ENCODE assay signal across 13 cellular contexts in genomic region chr1:234541281-234541975, GRCh38.
A peak's percentile ranks its signal among the peaks of the same experiment; 100 is the strongest.
DNase-seq lines count a peak whose midpoint lies in the region; ATAC-seq and TF ChIP-seq lines count a peak whose summit lies in the region.
"Had no signal": no experiment of that assay in that cellular context is flagged by ENCODE, and none has a peak within 500 bp of the region (broad histone marks: within the 10 kb centered on the region; RNA-seq: fewer than 3 reads in every experiment).

No MANE protein-coding gene starts in this region.

- H3K27me3 Mint-ChIP-seq in CD4-positive, alpha-beta memory T cell: peaks cover 1 to 2% of the 10 kb centered on the region in 2 donors

- peaks cover 12% of the 10 kb centered on the region for H3F3A ChIP-seq in SK-N-SH (replicated peaks; ENCODE audit: insufficient read depth)

- no peaks in the 10 kb centered on the region for H3K27me3 ChIP-seq in SK-N-SH (ENCODE audit: insufficient read depth)
- H3K27me3 ChIP-seq in CD4-positive, alpha-beta memory T cell (ENCODE audit: insufficient read depth, low read length): no peaks in the 10 kb centered on the region
- H3K27me3 ChIP-seq: SJSA1 had no signal

- CTCF ChIA-PET in SK-N-SH (lab: Yijun Ruan, JAX): interaction anchor here (0.6 to 4.6 kb wide), 5 partner anchors 19 to 542 kb away, joined by 3 to 37 read pairs (median 3); no protein-coding TSS in a partner anchor
- CTCF ChIA-PET in CD4-positive, alpha-beta memory T cell (lab: Charles Lee; ENCODE audit: partially characterized antibody): interaction anchor here (1.2 kb wide), 1 partner anchor 42 kb away, joined by 3 read pairs; no protein-coding TSS in a partner anchor

- H3K27ac Mint-ChIP-seq in stimulated activated effector memory CD8-positive, alpha-beta T cell treated with anti-CD3 and anti-CD28 coated beads, Interleukin-12 subunit alpha, Interleukin-12 subunit beta, amount 100 ng/mL, for 72 hours: no peak overlapping the region
- no peak overlapping the region for H3K27ac Mint-ChIP-seq in CD4-positive, alpha-beta memory T cell

- POLR2A ChIA-PET in SK-N-SH (lab: Yijun Ruan, JAX): interaction anchor here (1.5 to 6.6 kb wide), 4 partner anchors 7 to 183 kb away, joined by 4 to 53 read pairs (median 32); no protein-coding TSS in a partner anchor
- POLR2A ChIA-PET in CD4-positive, alpha-beta memory T cell (lab: Charles Lee; ENCODE audit: partially characterized antibody): no interaction called here

- TF ChIP-seq EP300 in SK-N-SH (IDR thresholded peaks at IDR 0.05; ENCODE audit: borderline replicate concordance in 1 of 2, low read depth in 1 of 2, low read length in 1 of 2): no peak

- peaks cover 22% of the 10 kb centered on the region for H3K4me1 Mint-ChIP-seq in stimulated activated effector memory CD8-positive, alpha-beta T cell treated with anti-CD3 and anti-CD28 coated beads, Interleukin-12 subunit alpha, Interleukin-12 subunit beta, amount 100 ng/mL, for 72 hours
- H3K4me1 Mint-ChIP-seq in CD4-positive, alpha-beta memory T cell: peaks cover 11 to 18% (median 15%) of the 10 kb centered on the region in 4 donors

- no peak overlapping the region for H3K4me3 Mint-ChIP-seq in stimulated activated effector memory CD8-positive, alpha-beta T cell treated with anti-CD3 and anti-CD28 coated beads, Interleukin-12 subunit alpha, Interleukin-12 subunit beta, amount 100 ng/mL, for 72 hours
- no peak overlapping the region for H3K4me3 Mint-ChIP-seq in CD4-positive, alpha-beta memory T cell
- H3K4me3 Mint-ChIP-seq: dendritic cell treated with granulocyte-macrophage colony-stimulating factor and Interleukin-4, amounts not matched to agents 40 ng/mL and 50 ng/mL, for 4 days had no signal

- DNase-seq in SK-N-SH (no peak), RPMI7951 (ENCODE audit: low read depth) (peak; percentile 35), fibroblast of peridontal ligament (ENCODE audit: extremely low read depth) (peak; percentile 53), RPMI8226 (no peak), cerebellar nuclear complex (lab: John Stamatoyannopoulos, UW) (no peak)
- no peak for DNase-seq in stimulated activated effector memory CD8-positive, alpha-beta T cell treated with anti-CD3 and anti-CD28 coated beads, Interleukin-12 subunit alpha, Interleukin-12 subunit beta, amount 100 ng/mL, for 72 hours (ENCODE audit: low spot score in 2 of 2)
- DNase-seq in CD4-positive, alpha-beta memory T cell: no peak
- DNase-seq: NCI-H526, small intestine had no signal

- no peak for TF ChIP-seq RAD21 in SK-N-SH (IDR thresholded peaks at IDR 0.05; ENCODE audit: low read length)

- H3K4me2 ChIP-seq in SK-N-SH: no peak overlapping the region

- no peaks in the 10 kb centered on the region for H3K9me2 ChIP-seq in SK-N-SH

- intact Hi-C loops in CD4-positive, alpha-beta memory T cell (cut with micrococcal nuclease): no loop called here

- H2AFZ ChIP-seq in SK-N-SH (ENCODE audit: low read depth): no peak overlapping the region

- TF ChIP-seq CTCF in SK-N-SH (IDR thresholded peaks at IDR 0.05): no peak

- H3K27ac ChIP-seq in SK-N-SH (ENCODE audit: low read depth in 2 of 2, low read length in 1 of 2): peak overlapping the region in 1 of 2 experiments; percentile 100; a peak in 2 of 4 replicates
- H3K27ac ChIP-seq in CD4-positive, alpha-beta memory T cell (ENCODE audit: low read depth, low read length): no peak overlapping the region
- H3K27ac ChIP-seq: HL-60, SJSA1 had no signal

- no peaks in the 10 kb centered on the region for H3K9me3 ChIP-seq in SK-N-SH
- no peaks in the 10 kb centered on the region for H3K9me3 ChIP-seq in CD4-positive, alpha-beta memory T cell (ENCODE audit: control insufficient read depth in 1 of 2, low read length in 2 of 2)
- H3K9me3 ChIP-seq: SJSA1 had no signal

- no peak overlapping the region for H3K9ac ChIP-seq in SK-N-SH

- H3K79me2 ChIP-seq in SK-N-SH (ENCODE audit: insufficient read depth): no peaks in the 10 kb centered on the region

- no peak for ATAC-seq in SK-N-SH treated with all-trans-retinoic acid at 6 μM for 48 hours
- peak; percentile 60 for ATAC-seq in stimulated activated effector memory CD8-positive, alpha-beta T cell treated with anti-CD3 and anti-CD28 coated beads, Interleukin-12 subunit alpha, Interleukin-12 subunit beta, amount 100 ng/mL, for 72 hours

- no peaks in the 10 kb centered on the region for H3K36me3 ChIP-seq in SK-N-SH (replicated peaks in 1 of 2; ENCODE audit: control insufficient read depth in 1 of 2, insufficient read depth in 2 of 2, low read length in 1 of 2)
- no peaks in the 10 kb centered on the region for H3K36me3 ChIP-seq in CD4-positive, alpha-beta memory T cell (ENCODE audit: insufficient read depth, low read length)
- H3K36me3 ChIP-seq: SJSA1 had no signal

- no peaks in the 10 kb centered on the region for H3K36me3 Mint-ChIP-seq in stimulated activated effector memory CD8-positive, alpha-beta T cell treated with anti-CD3 and anti-CD28 coated beads, Interleukin-12 subunit alpha, Interleukin-12 subunit beta, amount 100 ng/mL, for 72 hours
- no peaks in the 10 kb centered on the region for H3K36me3 Mint-ChIP-seq in CD4-positive, alpha-beta memory T cell

- H3K4me1 ChIP-seq in SK-N-SH (ENCODE audit: control insufficient read depth in 1 of 2, insufficient read depth in 2 of 2, low read depth in 1 of 2, low read length in 1 of 2): peaks cover 23 to 80% of the 10 kb centered on the region in 2 experiments
- H3K4me1 ChIP-seq in CD4-positive, alpha-beta memory T cell (ENCODE audit: insufficient read depth, low read length): peaks cover 17% of the 10 kb centered on the region

- WGBS in SK-N-SH (ENCODE audit: low lambda C conversion rate): 72% methylated on average over 5 of the region's 5 CpGs

- no peak overlapping the region for H3K4me3 ChIP-seq in SK-N-SH (ENCODE audit: low read depth in 2 of 2, low read length in 1 of 2)
- no peak overlapping the region for H3K4me3 ChIP-seq in CD4-positive, alpha-beta memory T cell (ENCODE audit: low read length in 2 of 2)
- H3K4me3 ChIP-seq: SJSA1 had no signal

- H3K9me3 Mint-ChIP-seq in stimulated activated effector memory CD8-positive, alpha-beta T cell treated with anti-CD3 and anti-CD28 coated beads, Interleukin-12 subunit alpha, Interleukin-12 subunit beta, amount 100 ng/mL, for 72 hours: no peaks in the 10 kb centered on the region
- H3K9me3 Mint-ChIP-seq in CD4-positive, alpha-beta memory T cell: peaks cover 0 to 2% (median 0%) of the 10 kb centered on the region in 8 donors
- H3K9me3 Mint-ChIP-seq: dendritic cell treated with granulocyte-macrophage colony-stimulating factor and Interleukin-4, amounts not matched to agents 40 ng/mL and 50 ng/mL, for 4 days had no signal

- no peaks in the 10 kb centered on the region for H4K20me1 ChIP-seq in SK-N-SH (ENCODE audit: insufficient read depth)

TF ChIP-seq in SK-N-SH, 30 proteins besides CTCF, POLR2A, EP300 and RAD21:
- TF ChIP-seq TCF12 (IDR thresholded peaks at IDR 0.05): peak; percentile 82
- peak; percentile 58; the same call in 1 of the 2 replicates for TF ChIP-seq JUND (IDR thresholded peaks at IDR 0.05)
- no peak for TF ChIP-seq TAF1 (IDR thresholded peaks at IDR 0.05; ENCODE audit: borderline replicate concordance, low read depth, low read length)
- TF ChIP-seq FOSL2 (IDR thresholded peaks at IDR 0.05; ENCODE audit: borderline replicate concordance, low read depth): peak; percentile 57; the same call in 1 of the 2 replicates
- TF ChIP-seq NFIC (IDR thresholded peaks at IDR 0.05; ENCODE audit: borderline replicate concordance): peak; percentile 58
- TF ChIP-seq POLR2AphosphoS5 (IDR thresholded peaks at IDR 0.05; ENCODE audit: low read depth, low read length): no peak
- TF ChIP-seq, protein P1, sequence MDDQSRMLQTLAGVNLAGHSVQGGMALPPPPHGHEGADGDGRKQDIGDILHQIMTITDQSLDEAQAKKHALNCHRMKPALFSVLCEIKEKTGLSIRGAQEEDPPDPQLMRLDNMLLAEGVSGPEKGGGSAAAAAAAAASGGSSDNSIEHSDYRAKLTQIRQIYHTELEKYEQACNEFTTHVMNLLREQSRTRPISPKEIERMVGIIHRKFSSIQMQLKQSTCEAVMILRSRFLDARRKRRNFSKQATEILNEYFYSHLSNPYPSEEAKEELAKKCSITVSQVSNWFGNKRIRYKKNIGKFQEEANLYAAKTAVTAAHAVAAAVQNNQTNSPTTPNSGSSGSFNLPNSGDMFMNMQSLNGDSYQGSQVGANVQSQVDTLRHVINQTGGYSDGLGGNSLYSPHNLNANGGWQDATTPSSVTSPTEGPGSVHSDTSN (IDR thresholded peaks at IDR 0.05): peak; percentile 54; the same call in 1 of the 2 replicates
- TF ChIP-seq MXI1 (IDR thresholded peaks at IDR 0.05; ENCODE audit: low read depth, low read length): no peak
TF ChIP-seq in SK-N-SH: peak in this region for 5.

TF ChIP-seq in SK-N-SH treated with all-trans-retinoic acid at 6 μM for 48 hours, 23 proteins besides CTCF, POLR2A, EP300 and RAD21:
- TF ChIP-seq ARNTL (CRISPR knock-in tag; IDR thresholded peaks at IDR 0.05; ENCODE audit: borderline replicate concordance, low read depth) (no peak), ZNF565 (CRISPR knock-in tag; conservative IDR thresholded peaks at IDR 0.05; ENCODE audit: low read depth) (no peak), ZC3H10 (CRISPR knock-in tag; IDR thresholded peaks at IDR 0.05) (no peak), GLIS3 (CRISPR knock-in tag; IDR thresholded peaks at IDR 0.05) (no peak), ISL1 (CRISPR knock-in tag; IDR thresholded peaks at IDR 0.05) (no peak), TCF4 (CRISPR knock-in tag; IDR thresholded peaks at IDR 0.05; ENCODE audit: borderline replicate concordance) (no peak)
- TF ChIP-seq, protein P2, sequence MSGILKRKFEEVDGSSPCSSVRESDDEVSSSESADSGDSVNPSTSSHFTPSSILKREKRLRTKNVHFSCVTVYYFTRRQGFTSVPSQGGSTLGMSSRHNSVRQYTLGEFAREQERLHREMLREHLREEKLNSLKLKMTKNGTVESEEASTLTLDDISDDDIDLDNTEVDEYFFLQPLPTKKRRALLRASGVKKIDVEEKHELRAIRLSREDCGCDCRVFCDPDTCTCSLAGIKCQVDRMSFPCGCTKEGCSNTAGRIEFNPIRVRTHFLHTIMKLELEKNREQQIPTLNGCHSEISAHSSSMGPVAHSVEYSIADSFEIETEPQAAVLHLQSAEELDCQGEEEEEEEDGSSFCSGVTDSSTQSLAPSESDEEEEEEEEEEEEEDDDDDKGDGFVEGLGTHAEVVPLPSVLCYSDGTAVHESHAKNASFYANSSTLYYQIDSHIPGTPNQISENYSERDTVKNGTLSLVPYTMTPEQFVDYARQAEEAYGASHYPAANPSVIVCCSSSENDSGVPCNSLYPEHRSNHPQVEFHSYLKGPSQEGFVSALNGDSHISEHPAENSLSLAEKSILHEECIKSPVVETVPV (CRISPR knock-in tag; IDR thresholded peaks at IDR 0.05): no peak

Comparison
In these comparisons a context has a peak if more than half of its experiments do, and no peak if none do; other contexts are left out.
1. DNase-seq: peak in RPMI7951 (single experiment) and fibroblast of peridontal ligament (single experiment); none in SK-N-SH (single experiment), stimulated activated effector memory CD8-positive, alpha-beta T cell treated with anti-CD3 and anti-CD28 coated beads, Interleukin-12 subunit alpha, Interleukin-12 subunit beta, amount 100 ng/mL, for 72 hours (0 of 2), RPMI8226 (single experiment), CD4-positive, alpha-beta memory T cell (0 of 5) and cerebellar nuclear complex (0 of 2).